ENCODE assay signal across 4 cellular contexts in genomic region chr5:108766916-108767315, GRCh38. TPM values are rescaled to one million over a fixed set of nuclear protein-coding genes. Genes with fewer than 3 reads are reported as not detected.
A peak's percentile ranks its signal among the peaks of the same experiment; 100 is the strongest.
DNase-seq lines count a peak whose midpoint lies in the region; ATAC-seq and TF ChIP-seq lines count a peak whose summit lies in the region.
"Not testable (repeated sequence)": the region's sequence is repeated elsewhere in the genome, so short reads cannot be mapped to it uniquely, and the experiment has no call there.

No MANE protein-coding gene starts in this region.

- TF ChIP-seq CTCF in GM23338 (conservative IDR thresholded peaks at IDR 0.05; ENCODE audit: low read depth in 2 of 2); mammary epithelial cell (conservative IDR thresholded peaks at IDR 0.05 in 1 of 2, IDR thresholded peaks at IDR 0.05 in 1 of 2; ENCODE audit: extremely low read depth in 1 of 2, insufficient read depth in 1 of 2, low read depth in 1 of 2, low read length in 2 of 2); foreskin keratinocyte (conservative IDR thresholded peaks at IDR 0.05): not testable (repeated sequence)

- dilution Hi-C loops in mammary epithelial cell (cut with HindIII; ENCODE audit: low sequenced_read_pairs), result not testable (repeated sequence)

- ATAC-seq in GM23338, result not testable (repeated sequence)
- ATAC-seq in foreskin keratinocyte, result peak; percentile 36

- not testable (repeated sequence) for H3K27me3 Mint-ChIP-seq in GM23338 (ENCODE audit: insufficient read depth, low read depth, poor library complexity)

- H3K9me2 ChIP-seq in GM23338 (ENCODE audit: insufficient read depth), result not testable (repeated sequence)

- CTCF ChIA-PET in mammary epithelial cell (lab: Charles Lee; ENCODE audit: low non-redundant PET), result not testable (repeated sequence)

- BruUV-seq in mammary epithelial cell (replicated peaks; lab: Mats Ljungman, UMichigan), result not testable (repeated sequence)

- DNase-seq in ELF-1 (ENCODE audit: low read depth, low spot score) (peak; percentile 27), mammary epithelial cell (peak; percentile 7)
- DNase-seq in GM23338 (ENCODE audit: low spot score); foreskin keratinocyte: not testable (repeated sequence)

- peaks cover 22% of the 10 kb centered on the region for H3K4me1 ChIP-seq in GM23338 (ENCODE audit: insufficient read depth)
- H3K4me1 ChIP-seq in mammary epithelial cell (ENCODE audit: insufficient read depth, low read length); foreskin keratinocyte: not testable (repeated sequence)

- peaks cover 23% of the 10 kb centered on the region for H3K4me1 Mint-ChIP-seq in GM23338

- H3K27ac ChIP-seq in GM23338 (ENCODE audit: low read depth); mammary epithelial cell (ENCODE audit: insufficient read depth, low read depth, low read length); foreskin keratinocyte: not testable (repeated sequence)

- in situ Hi-C loops in mammary epithelial cell (cut with MboI; ENCODE audit: low sequenced_read_pairs in 2 of 2), result not testable (repeated sequence)

- not testable (repeated sequence) for H4K20me1 ChIP-seq in GM23338 (replicated peaks; ENCODE audit: insufficient read depth); mammary epithelial cell (ENCODE audit: insufficient read depth, low read length)

- H3F3A ChIP-seq in GM23338 (replicated peaks; ENCODE audit: low read depth), result not testable (repeated sequence)

- not testable (repeated sequence) for H3K79me2 ChIP-seq in GM23338 (replicated peaks; ENCODE audit: insufficient read depth)
- H3K79me2 ChIP-seq in mammary epithelial cell (ENCODE audit: insufficient read depth, low read length), result peaks cover 90% of the 10 kb centered on the region

- H3K9me3 Mint-ChIP-seq in GM23338, result not testable (repeated sequence)

- WGBS in mammary epithelial cell (ENCODE audit: low coverage, missing lambda C conversion rate), result 93% methylated on average over 5 of the region's 5 CpGs

- not testable (repeated sequence) for H3K4me2 ChIP-seq in GM23338; mammary epithelial cell (ENCODE audit: insufficient read depth, low read depth, low read length)

- intact Hi-C loops in mammary epithelial cell (cut with micrococcal nuclease), result not testable (repeated sequence)

- H3K36me3 Mint-ChIP-seq in GM23338 (ENCODE audit: low read depth), result not testable (repeated sequence)

- not testable (repeated sequence) for H3K9ac ChIP-seq in mammary epithelial cell (ENCODE audit: insufficient read depth, low read length)

- peak overlapping the region; percentile 8; the same call in 1 of the 2 replicates for H3K27ac Mint-ChIP-seq in GM23338

- H3K4me3 Mint-ChIP-seq in GM23338, result not testable (repeated sequence)

- H3K27me3 ChIP-seq in GM23338 (ENCODE audit: insufficient read depth); mammary epithelial cell (ENCODE audit: insufficient read depth, low read length); foreskin keratinocyte: not testable (repeated sequence)

- not testable (repeated sequence) for H2AFZ ChIP-seq in GM23338; mammary epithelial cell (ENCODE audit: low read depth, low read length)

- not testable (repeated sequence) for H3K9me3 ChIP-seq in mammary epithelial cell (replicated peaks; ENCODE audit: insufficient read depth, low read length)

- not testable (repeated sequence) for H3K4me3 ChIP-seq in GM23338; mammary epithelial cell (replicated peaks in 1 of 3; ENCODE audit: insufficient read depth in 1 of 3, low read depth in 2 of 3, low read length in 3 of 3)

- H3K36me3 ChIP-seq in GM23338 (ENCODE audit: insufficient read depth); mammary epithelial cell (ENCODE audit: insufficient read depth, low read length): not testable (repeated sequence)

RNA-seq across cellular contexts. Expression of gene FER, which starts 19.2 kb away (rescaled TPM):
- total RNA-seq in GM23338 (2014; rRNA removed; shearing (Covaris generic)), result 14.2 and 17.4 TPM in 2 replicates
- 23.5 and 34.8 TPM in 2 replicates for polyA plus RNA-seq in GM23338 (2016; fragmentation: Nextera tagmentation; extraction: Ambion mirVana)
- 10 to 100 TPM; 41.3 to 61.5 TPM for total RNA-seq in mammary epithelial cell
- polyA plus RNA-seq in mammary epithelial cell, result 9.5 TPM
- polyA minus RNA-seq in mammary epithelial cell, result 35.0 TPM
- 27.6 and 27.9 TPM in 2 replicates for total RNA-seq in foreskin keratinocyte
- 4.1 and 4.3 TPM in 2 replicates for polyA plus RNA-seq in foreskin keratinocyte
